21 cellular contexts compared by ENCODE assay signal in the genomic region with DNA sequence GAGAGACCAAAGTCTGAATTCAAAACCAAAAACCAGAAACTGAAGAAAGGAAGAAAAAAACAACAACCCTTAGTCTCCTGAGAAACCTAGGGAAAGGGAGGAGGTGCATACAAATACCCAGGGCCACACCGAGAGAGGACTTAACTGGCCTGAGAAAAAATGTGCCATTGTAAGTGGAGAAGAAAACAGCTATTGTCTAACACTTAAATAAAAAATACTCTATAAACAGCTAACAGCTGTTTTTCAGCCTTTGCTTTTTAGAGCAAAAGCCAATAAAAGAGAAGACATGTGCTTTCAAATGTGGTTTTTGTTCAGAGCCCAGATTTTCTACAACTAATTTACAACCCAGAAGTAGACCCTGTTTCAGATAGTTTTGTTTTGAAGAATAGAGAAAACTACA. TPM values are rescaled to one million over a fixed set of nuclear protein-coding genes. Genes with fewer than 3 reads are reported as not detected.
DNase-seq lines count a peak whose midpoint lies in the region; ATAC-seq lines count a peak whose summit lies in the region.
"Had no signal": no experiment of that assay in that cellular context is flagged by ENCODE, and none has a peak within 500 bp of the region (broad histone marks: within the 10 kb centered on the region; RNA-seq: fewer than 3 reads in every experiment).

No MANE protein-coding gene starts in this region.

- DNase-seq in Ammon's horn (ENCODE audit: low spot score) (peak; percentile 76), RPMI7951 (ENCODE audit: low read depth) (peak; percentile 23), foreskin melanocyte (peak; percentile 82), skeletal muscle cell (ENCODE audit: low read depth) (peak; percentile 13), iPS-NIHi7 (ENCODE audit: extremely low spot score) (no peak), HCEC 1CT (no peak)
- DNase-seq: ACHN; activated CD4-positive, alpha-beta T cell treated with anti-CD3 and anti-CD28 coated beads, Interleukin-2, amount 50 U/mL, for 48 hours; activated CD4-positive, CD25-positive, alpha-beta regulatory T cell; activated effector memory CD4-positive, alpha-beta T cell treated with Interleukin-2 at 50 U/mL for 16 hours; activated naive CD8-positive, alpha-beta T cell treated with anti-CD3 and anti-CD28 coated beads, Interleukin-2, amount 50 U/mL, for 24 hours; body of pancreas; KBM-7; NCI-H1694 treated with DMSO at 0.1 percent for 48 hours; NCI-H526 treated with DMSO at 0.1 percent for 48 hours; RPMI8226; stimulated activated CD4-positive, alpha-beta T cell treated with anti-CD3 and anti-CD28 coated beads, Interleukin-15, amount 100 ng/mL, for 24 hours; T-helper 9 cell had no signal

- H3K4me3 ChIP-seq in skeletal muscle cell (ENCODE audit: low read depth, low read length), result no peak overlapping the region
- H3K4me3 ChIP-seq: body of pancreas had no signal

- no peak for ATAC-seq in GM19351 (IDR thresholded peaks at IDR 0.05; ENCODE audit: unreplicated experiment)
- no peak for ATAC-seq in HG03439 (IDR thresholded peaks at IDR 0.05; ENCODE audit: unreplicated experiment)
- ATAC-seq: activated naive CD8-positive, alpha-beta T cell treated with anti-CD3 and anti-CD28 coated beads, Interleukin-2, amount 50 U/mL, for 24 hours; body of pancreas; left lobe of liver had no signal

RNA-seq across cellular contexts. Expression of a gene that starts 56.0 kb away (rescaled TPM):
- total RNA-seq in RPMI7951 (2014; rRNA removed; shearing (Covaris generic)), result not detected in 2 replicates
- total RNA-seq: body of pancreas, left lobe of liver had no signal

Comparison
In these comparisons a context has a peak if more than half of its experiments do, and no peak if none do; other contexts are left out.
1. DNase-seq: peak in Ammon's horn (single experiment), RPMI7951 (single experiment), foreskin melanocyte (single experiment) and skeletal muscle cell (single experiment); none in iPS-NIHi7 (single experiment) and HCEC 1CT (single experiment).